ENCODE assay signal across 1 cellular context in genomic region chr10:34757933-34758332, GRCh38.
TF ChIP-seq lines count a peak whose summit lies in the region.

No MANE protein-coding gene starts in this region.

TF ChIP-seq in K562, 482 proteins besides CTCF, POLR2A, EP300 and RAD21 (continued from another document):
- TF ChIP-seq GMEB1 (CRISPR knock-in tag; IDR thresholded peaks at IDR 0.05), result no peak
- TF ChIP-seq TRIM24 (IDR thresholded peaks at IDR 0.05), result no peak
- no peak for TF ChIP-seq HLTF (IDR thresholded peaks at IDR 0.05)
- no peak for TF ChIP-seq BCL6 (CRISPR knock-in tag; IDR thresholded peaks at IDR 0.05)
- TF ChIP-seq TAL1 (IDR thresholded peaks at IDR 0.05), result no peak
- TF ChIP-seq AFF1 (IDR thresholded peaks at IDR 0.05; ENCODE audit: low read depth in 1 of 2, partially characterized antibody in 2 of 2), result no peak
- TF ChIP-seq ZNF3 (CRISPR knock-in tag; IDR thresholded peaks at IDR 0.05), result no peak
- no peak for TF ChIP-seq ZNF77 (CRISPR knock-in tag; IDR thresholded peaks at IDR 0.05)
- TF ChIP-seq RBM15 (IDR thresholded peaks at IDR 0.05; ENCODE audit: insufficient read depth, low read length), result no peak
- TF ChIP-seq PTTG1 (tag; IDR thresholded peaks at IDR 0.05; ENCODE audit: low read depth), result no peak
- TF ChIP-seq SMARCE1 (IDR thresholded peaks at IDR 0.05), result no peak
